Comparison of ENCODE assay signal across 12 cellular contexts in the genomic region with DNA sequence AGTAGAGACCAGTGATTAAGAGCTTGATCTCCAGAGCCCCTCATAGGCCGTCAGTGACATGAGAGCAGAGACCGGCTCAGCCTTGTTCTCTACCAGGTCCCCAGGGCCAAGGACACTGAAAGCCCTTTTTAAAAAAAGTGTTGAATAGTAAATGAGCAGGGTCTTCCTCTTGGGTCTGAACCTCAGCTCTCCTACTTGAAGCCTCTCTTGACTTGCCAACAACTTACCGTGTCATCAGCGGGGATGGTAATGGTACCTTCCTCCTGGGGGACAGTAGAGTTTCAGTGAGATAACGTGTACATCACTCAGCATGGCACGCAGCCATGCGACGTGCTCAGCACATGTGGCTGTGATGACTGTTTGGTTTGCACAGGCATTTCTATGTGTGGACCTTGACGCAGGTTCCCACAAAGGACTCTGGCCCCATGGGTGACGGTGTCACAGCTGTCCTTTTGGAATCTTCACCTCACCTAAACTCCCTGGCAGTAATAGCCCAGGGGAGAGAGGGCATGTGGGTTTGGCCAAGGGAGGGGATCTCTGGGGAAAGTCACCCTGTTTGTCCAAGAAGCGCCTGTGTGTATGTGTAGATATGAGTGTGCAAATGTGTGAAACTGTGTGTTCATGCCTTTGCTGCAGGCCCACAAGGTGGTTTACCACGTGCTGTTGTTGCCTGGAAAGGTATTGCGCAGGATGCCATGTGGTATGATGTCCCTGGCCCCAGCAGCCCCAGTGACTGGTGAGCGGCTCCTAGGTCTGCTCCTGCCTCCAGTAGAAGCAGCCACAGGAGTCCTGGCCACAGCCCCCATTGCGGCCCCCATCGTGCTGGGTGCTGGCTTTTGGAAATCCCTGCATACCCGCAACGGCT. TPM values are rescaled to one million over a fixed set of nuclear protein-coding genes. Genes with fewer than 3 reads are reported as not detected.
A peak's percentile ranks its signal among the peaks of the same experiment; 100 is the strongest.
DNase-seq lines count a peak whose midpoint lies in the region; ATAC-seq, FAIRE-seq and TF ChIP-seq lines count a peak whose summit lies in the region.
"Had no signal": no experiment of that assay in that cellular context is flagged by ENCODE, and none has a peak within 500 bp of the region (broad histone marks: within the 10 kb centered on the region; RNA-seq: fewer than 3 reads in every experiment).

No MANE protein-coding gene starts in this region.

- H3K27me3 ChIP-seq in GM12878 (replicated peaks in 1 of 2; ENCODE audit: control insufficient read depth in 2 of 2, insufficient read depth in 2 of 2, low read length in 1 of 2) = no peaks in the 10 kb centered on the region
- no peaks in the 10 kb centered on the region for H3K27me3 ChIP-seq in tibial nerve

- no peak for TF ChIP-seq CTCF in GM12878 (IDR thresholded peaks at IDR 0.05 in 2 of 3, conservative IDR thresholded peaks at IDR 0.05 in 1 of 3; ENCODE audit: control insufficient read depth in 2 of 3, extremely low read depth in 1 of 3, insufficient read depth in 1 of 3, low read depth in 3 of 3, low read length in 3 of 3)
- TF ChIP-seq CTCF in tibial nerve (IDR thresholded peaks at IDR 0.05) = no peak

- DNase-seq in activated naive CD4-positive, alpha-beta T cell treated with anti-CD3 and anti-CD28 coated beads, Interleukin-2, amount 50 U/mL, for 16 hours = no peak
- DNase-seq in GM12878 (ENCODE audit: low read depth, low spot score) (no peak), tibial nerve (ENCODE audit: low spot score in 2 of 2) (no peak), NCI-H2081 (lab: John Stamatoyannopoulos, UW) (no peak), Right ventricle myocardium superior (no peak)
- DNase-seq: activated T-cell treated with anti-CD3 and anti-CD28 coated beads, Interleukin-2, amount 50 U/mL, for 1 hour; CD4-positive, alpha-beta T cell; stimulated activated CD4-positive, alpha-beta T cell treated with anti-CD3 and anti-CD28 coated beads, Interleukin-4, amount 100 ng/mL, for 1 hour had no signal

- no peak overlapping the region for H3K4me2 ChIP-seq in GM12878 (ENCODE audit: control insufficient read depth, insufficient read depth)

- no peak overlapping the region for H3K4me3 ChIP-seq in GM12878
- H3K4me3 ChIP-seq in mesodermal cell (ENCODE audit: extremely low read depth, insufficient read depth, low read length, poor library complexity, severe bottlenecking) = no peak overlapping the region
- H3K4me3 ChIP-seq in tibial nerve = no peak overlapping the region

- H3K9ac ChIP-seq in GM12878 (ENCODE audit: control insufficient read depth, insufficient read depth, low read length) = no peak overlapping the region

- FAIRE-seq in GM12878 (lab: Jason Lieb, UNC) = no peak

- peaks cover 35% of the 10 kb centered on the region for H3K79me2 ChIP-seq in GM12878 (ENCODE audit: control insufficient read depth, insufficient read depth, low read length)

- H3K9me3 Mint-ChIP-seq in activated naive CD4-positive, alpha-beta T cell treated with anti-CD3 and anti-CD28 coated beads, Interleukin-2, amount 50 U/mL, for 24 hours = no peaks in the 10 kb centered on the region
- H3K9me3 Mint-ChIP-seq: CD4-positive, alpha-beta T cell had no signal

- H3K4me1 ChIP-seq in GM12878 (ENCODE audit: control insufficient read depth, insufficient read depth, low read length) = peaks cover 19% of the 10 kb centered on the region
- H3K4me1 ChIP-seq in mesodermal cell (ENCODE audit: control insufficient read depth, insufficient read depth, low read length, poor library complexity, severe bottlenecking) = peaks cover 9% of the 10 kb centered on the region
- peaks cover 0 to 80% (median 36%) of the 10 kb centered on the region in 4 donors for H3K4me1 ChIP-seq in tibial nerve

- peaks cover 65% of the 10 kb centered on the region for H3K4me1 Mint-ChIP-seq in activated naive CD4-positive, alpha-beta T cell treated with anti-CD3 and anti-CD28 coated beads, Interleukin-2, amount 50 U/mL, for 24 hours

- peaks cover 0 to 6% of the 10 kb centered on the region in 2 experiments; a peak in 2 of 4 replicates for H3K36me3 ChIP-seq in GM12878 (ENCODE audit: control insufficient read depth in 2 of 2, insufficient read depth in 2 of 2, low read length in 1 of 2)
- H3K36me3 ChIP-seq in mesodermal cell (ENCODE audit: control insufficient read depth, insufficient read depth, low read length) = peaks cover 35% of the 10 kb centered on the region
- H3K36me3 ChIP-seq in tibial nerve = no peaks in the 10 kb centered on the region

- no peak for TF ChIP-seq RAD21 in GM12878 (IDR thresholded peaks at IDR 0.05; ENCODE audit: insufficient read depth, low read depth, low read length)

- RAD21 ChIA-PET in GM12878 (lab: Charles Lee; ENCODE audit: unreplicated experiment) = interaction anchor here (1.2 to 2.0 kb wide), 2 partner anchors 29 to 80 kb away, joined by 3 to 6 read pairs; no protein-coding TSS in a partner anchor

- H3K9me3 ChIP-seq in GM12878 (replicated peaks; ENCODE audit: control insufficient read depth, insufficient read depth, low read length) (no peaks in the 10 kb centered on the region), mesodermal cell (ENCODE audit: control insufficient read depth, low read length) (no peaks in the 10 kb centered on the region), tibial nerve (no peaks in the 10 kb centered on the region)

- intact Hi-C loops in GM12878 (cut with micrococcal nuclease; ENCODE audit: unreplicated experiment) = no loop called here
- intact Hi-C loops in Right ventricle myocardium superior (cut with DNase I) = no loop called here

- POLR2A ChIA-PET in GM12878 (lab: Charles Lee) = interaction anchor here (5.2 kb wide), 1 partner anchor 17 kb away, joined by 34 read pairs; no protein-coding TSS in a partner anchor

- H3K4me3 Mint-ChIP-seq in activated naive CD4-positive, alpha-beta T cell treated with anti-CD3 and anti-CD28 coated beads, Interleukin-2, amount 50 U/mL, for 24 hours = no peak overlapping the region
- H3K4me3 Mint-ChIP-seq: CD4-positive, alpha-beta T cell had no signal

- TF ChIP-seq EP300 in GM12878 (IDR thresholded peaks at IDR 0.05; ENCODE audit: borderline replicate concordance in 1 of 2, control insufficient read depth in 1 of 2, low read depth in 2 of 2, low read length in 2 of 2) = no peak
- TF ChIP-seq EP300 in tibial nerve (IDR thresholded peaks at IDR 0.05) = no peak

- WGBS in GM12878 (ENCODE audit: insufficient coverage, insufficient replicate concordance, low lambda C conversion rate, missing lambda C conversion rate) = 96% methylated on average over 18 of the region's 18 CpGs
- 97 to 98% methylated on average over 12 to 16 of the region's 18 CpGs for WGBS in mesodermal cell (ENCODE audit: insufficient coverage in 2 of 2), 2 experiments
- WGBS in tibial nerve, 2 donors = 84 to 89% methylated on average over 15 to 18 of the region's 18 CpGs

- H3K27ac Mint-ChIP-seq in activated naive CD4-positive, alpha-beta T cell treated with anti-CD3 and anti-CD28 coated beads, Interleukin-2, amount 50 U/mL, for 24 hours = peak overlapping the region; percentile 80

- H3K36me3 Mint-ChIP-seq in activated naive CD4-positive, alpha-beta T cell treated with anti-CD3 and anti-CD28 coated beads, Interleukin-2, amount 50 U/mL, for 24 hours = no peaks in the 10 kb centered on the region

- no peak for ATAC-seq in GM12878
- no peak for ATAC-seq in HG03469 (IDR thresholded peaks at IDR 0.05; ENCODE audit: unreplicated experiment)
- ATAC-seq in Right ventricle myocardium superior (ENCODE audit: poor library complexity) = no peak
- ATAC-seq: esophagus mucosa had no signal

- SMC1A ChIA-PET in GM12878 (lab: Charles Lee; ENCODE audit: uncharacterized antibody, unreplicated experiment) = interaction anchor here (0.6 to 1.4 kb wide), 3 partner anchors 17 to 136 kb away, joined by 3 read pairs; no protein-coding TSS in a partner anchor

- BruUV-seq in GM12878 (replicated peaks; lab: Mats Ljungman, UMichigan) = no TSS peak

- TF ChIP-seq POLR2A in GM12878 (IDR thresholded peaks at IDR 0.05; ENCODE audit: low read depth, low read length) = no peak
- no peak for TF ChIP-seq POLR2A in tibial nerve (IDR thresholded peaks at IDR 0.05)

- no peaks in the 10 kb centered on the region for H4K20me1 ChIP-seq in GM12878 (ENCODE audit: control insufficient read depth, insufficient read depth)

- in situ Hi-C loops in GM12878 (cut with MboI) = no loop called here

- H2AFZ ChIP-seq in GM12878 (ENCODE audit: control insufficient read depth, low read depth, low read length) = no peak overlapping the region

- H3K27ac ChIP-seq in GM12878 (ENCODE audit: control insufficient read depth, insufficient read depth) (peak overlapping the region; percentile 17; the same call in 1 of the 2 replicates), mesodermal cell (ENCODE audit: low read depth, low read length, severe bottlenecking) (peak overlapping the region; percentile 64), tibial nerve (peak overlapping the region; percentile 66 to 91 (median 79))

- no peaks in the 10 kb centered on the region for H3K27me3 Mint-ChIP-seq in activated naive CD4-positive, alpha-beta T cell treated with anti-CD3 and anti-CD28 coated beads, Interleukin-2, amount 50 U/mL, for 24 hours
- H3K27me3 Mint-ChIP-seq: CD4-positive, alpha-beta T cell had no signal

- CTCF ChIA-PET in GM12878 (lab: Yijun Ruan, JAX) = interaction anchor here (0.6 kb wide), 1 partner anchor 1472 kb away, joined by 4 read pairs; no protein-coding TSS in a partner anchor

TF ChIP-seq in GM12878, 131 proteins besides CTCF, POLR2A, EP300 and RAD21 (continues in another document):
- no peak for TF ChIP-seq POLR2AphosphoS5 (IDR thresholded peaks at IDR 0.05; ENCODE audit: low read length)

RNA-seq across cellular contexts. Expression of a gene that starts 18.7 kb away (rescaled TPM):
- 247 and 251 TPM in 2 replicates for total RNA-seq in GM12878 (2013; cell fraction: nucleolus; rRNA removed)
- total RNA-seq in GM12878 (2014; rRNA removed) = 77.0 and 86.2 TPM in 2 replicates
- total RNA-seq in GM12878 (2014; rRNA removed; fragmentation: Illumina TruSeq; extraction: Trizol) = 70.6 and 71.3 TPM in 2 replicates
- total RNA-seq in GM12878 (2021) = 90.0 and 97.6 TPM in 2 replicates
- 45.2 TPM for polyA plus RNA-seq in GM12878 (2011; ENCODE audit: low read depth)
- 56.1 and 81.2 TPM in 2 replicates for polyA plus RNA-seq in GM12878 (2011; rRNA removed)
- polyA plus RNA-seq in GM12878 (2011; cell fraction: cytosol; rRNA removed) = 110 and 117 TPM in 2 replicates
- polyA plus RNA-seq in GM12878 (2011; cell fraction: nucleus; rRNA removed) = 70.5 and 84.8 TPM in 2 replicates
- polyA plus RNA-seq in GM12878 (2012) = 72.6 and 77.3 TPM in 2 replicates
- 78.1 and 104 TPM in 2 replicates for polyA plus RNA-seq in GM12878 (2014; fragmentation: Illumina TruSeq; extraction: Trizol)
- 10 to 100 TPM in 1 of 2 experiments, 1 to 10 TPM in 1; 8.8 to 21.0 TPM for polyA plus RNA-seq in GM12878 (2014; fragmentation: Nextera tagmentation; extraction: Ambion mirVana)
- polyA plus RNA-seq in GM12878 (2014; rRNA removed) = 88.7 and 88.8 TPM in 2 replicates
- polyA plus RNA-seq in GM12878 (2016; fragmentation: Nextera tagmentation; extraction: Ambion mirVana) = 10 to 100 TPM; 26.3 to 28.6 TPM
- 136 and 155 TPM in 2 replicates for polyA minus RNA-seq in GM12878 (2011; rRNA and poly(A)+ RNA removed)
- 30.7 and 37.3 TPM in 2 replicates for polyA minus RNA-seq in GM12878 (2011; cell fraction: cytosol; rRNA and poly(A)+ RNA removed)
- 28.8 and 59.6 TPM in 2 replicates for polyA minus RNA-seq in GM12878 (2011; cell fraction: nucleus; rRNA and poly(A)+ RNA removed)
- 116 TPM for polyA plus RNA-seq in mesodermal cell (2013, experiment 1 of 2)
- polyA plus RNA-seq in mesodermal cell (2013, experiment 2 of 2) = 100 TPM
- total RNA-seq in tibial nerve = 100 to 1,000 TPM in 2 of 4 donors, 10 to 100 TPM in 2; 60.9 to 123 (median 99.3) TPM
- total RNA-seq in Right ventricle myocardium superior = 75.5 TPM

Comparison
In these comparisons a context has a peak if more than half of its experiments do, and no peak if none do; other contexts are left out.
1. H3K27ac ChIP-seq: peak in every context shown above with its lines; median percentile 79 in tibial nerve; 64 in mesodermal cell; 17 in GM12878.